ENCODE assay signal across 20 cellular contexts in the genomic region with DNA sequence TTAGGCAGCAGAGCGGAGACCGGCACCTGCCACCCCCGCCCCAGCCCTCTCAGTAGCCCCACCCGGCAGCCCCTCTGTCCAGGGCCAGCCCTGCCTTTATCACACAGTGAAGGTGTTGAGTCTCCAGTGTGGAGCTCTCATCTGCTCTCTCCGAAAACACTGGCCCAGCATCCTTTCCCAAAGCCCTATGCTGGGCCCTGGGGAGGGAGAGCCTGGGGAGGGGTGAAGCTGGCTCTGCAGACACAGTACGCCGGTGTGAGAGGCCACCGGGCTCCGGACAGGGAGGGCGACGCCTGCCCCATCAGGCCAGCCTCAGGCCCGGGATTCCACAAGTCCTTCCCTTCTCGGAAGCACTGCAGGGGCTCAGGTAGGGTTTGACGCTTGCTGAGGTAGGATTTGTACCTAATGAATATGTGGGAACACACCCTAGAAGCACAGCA.
DNase-seq lines count a peak whose midpoint lies in the region; ATAC-seq and TF ChIP-seq lines count a peak whose summit lies in the region.
"Had no signal": no experiment of that assay in that cellular context is flagged by ENCODE, and none has a peak within 500 bp of the region (broad histone marks: within the 10 kb centered on the region; RNA-seq: fewer than 3 reads in every experiment).

No MANE protein-coding gene starts in this region.

- DNase-seq in GM13976 (ENCODE audit: low spot score) (peak; percentile 18), H7 (peak; percentile 57), left kidney (ENCODE audit: low read depth, low spot score) (peak; percentile 18), osteocyte (ENCODE audit: extremely low spot score, unreplicated experiment) (peak; percentile 83), endothelial cell (ENCODE audit: low spot score) (no peak)
- no peak for DNase-seq in activated CD8-positive, alpha-beta T cell treated with anti-CD3 and anti-CD28 coated beads, Interleukin-2, amount 10 ng/mL, durations not matched to agents 7 days and 5 days
- DNase-seq: ACHN; BE2C; C1 segment of cervical spinal cord; CD4-positive, CD25-positive, alpha-beta regulatory T cell; CD8-positive, alpha-beta memory T cell; COR-L47; DMS 273 treated with DMSO at 0.1 percent for 48 hours; DMS53; DND-41; EL; H9 had no signal

- no peak overlapping the region for H3K4me3 ChIP-seq in H7 (ENCODE audit: insufficient read depth, low read depth, low read length)
- H3K4me3 ChIP-seq: GM23338 had no signal

- no peaks in the 10 kb centered on the region for H3K36me3 ChIP-seq in H7 (replicated peaks; ENCODE audit: control insufficient read depth, insufficient read depth, low read length)
- H3K36me3 ChIP-seq: BE2C had no signal

- no peaks in the 10 kb centered on the region for H3K27me3 ChIP-seq in H7 (ENCODE audit: control insufficient read depth, insufficient read depth, low read length)
- H3K27me3 ChIP-seq: BE2C had no signal

- in situ Hi-C loops in GM13976 (cut with MboI; ENCODE audit: low sequenced_read_pairs, unreplicated experiment): no loop called here

- TF ChIP-seq CTCF in GM13976 (IDR thresholded peaks at IDR 0.05; ENCODE audit: borderline replicate concordance, control extremely low read depth, extremely low read depth, insufficient read depth, missing control alignments): no peak
- TF ChIP-seq CTCF in osteocyte (IDR thresholded peaks at IDR 0.05): no peak
- no peak for TF ChIP-seq CTCF in endothelial cell (IDR thresholded peaks at IDR 0.05; ENCODE audit: unreplicated experiment)

- CTCF ChIA-PET in activated CD8-positive, alpha-beta T cell treated with anti-CD3 and anti-CD28 coated beads, Interleukin-2, amount 10 ng/mL, durations not matched to agents 7 days and 5 days (lab: Charles Lee): no interaction called here

- H3K9me3 Mint-ChIP-seq in osteocyte (ENCODE audit: unreplicated experiment): no peaks in the 10 kb centered on the region
- no peaks in the 10 kb centered on the region for H3K9me3 Mint-ChIP-seq in endothelial cell (ENCODE audit: unreplicated experiment)
- no peaks in the 10 kb centered on the region for H3K9me3 Mint-ChIP-seq in activated CD8-positive, alpha-beta T cell treated with anti-CD3 and anti-CD28 coated beads, Interleukin-2, amount 10 ng/mL, durations not matched to agents 7 days and 5 days (ENCODE audit: insufficient read depth)
- H3K9me3 Mint-ChIP-seq: H9 had no signal

- H3K4me1 Mint-ChIP-seq in osteocyte (ENCODE audit: unreplicated experiment) (no peaks in the 10 kb centered on the region), endothelial cell (ENCODE audit: unreplicated experiment) (no peaks in the 10 kb centered on the region)
- H3K4me1 Mint-ChIP-seq in activated CD8-positive, alpha-beta T cell treated with anti-CD3 and anti-CD28 coated beads, Interleukin-2, amount 10 ng/mL, durations not matched to agents 7 days and 5 days (ENCODE audit: low read depth): no peaks in the 10 kb centered on the region
- H3K4me1 Mint-ChIP-seq: CD4-positive, CD25-positive, alpha-beta regulatory T cell; CD8-positive, alpha-beta memory T cell; IgD-negative memory B cell had no signal

- no peak overlapping the region for H3K27ac Mint-ChIP-seq in osteocyte (ENCODE audit: unreplicated experiment)
- H3K27ac Mint-ChIP-seq in endothelial cell (ENCODE audit: unreplicated experiment): no peak overlapping the region
- no peak overlapping the region for H3K27ac Mint-ChIP-seq in activated CD8-positive, alpha-beta T cell treated with anti-CD3 and anti-CD28 coated beads, Interleukin-2, amount 10 ng/mL, durations not matched to agents 7 days and 5 days
- H3K27ac Mint-ChIP-seq: CD4-positive, CD25-positive, alpha-beta regulatory T cell; CD8-positive, alpha-beta memory T cell; GM23338; IgD-negative memory B cell had no signal

- H3K27me3 Mint-ChIP-seq in osteocyte (ENCODE audit: unreplicated experiment) (no peaks in the 10 kb centered on the region), endothelial cell (ENCODE audit: unreplicated experiment) (peaks cover 5% of the 10 kb centered on the region)
- peaks cover 5% of the 10 kb centered on the region for H3K27me3 Mint-ChIP-seq in activated CD8-positive, alpha-beta T cell treated with anti-CD3 and anti-CD28 coated beads, Interleukin-2, amount 10 ng/mL, durations not matched to agents 7 days and 5 days (ENCODE audit: low read depth)

- no peak for ATAC-seq in activated CD8-positive, alpha-beta T cell treated with anti-CD3 and anti-CD28 coated beads, Interleukin-2, amount 10 ng/mL, durations not matched to agents 7 days and 5 days
- no peak for ATAC-seq in GM18870 (IDR thresholded peaks at IDR 0.05; ENCODE audit: unreplicated experiment)

- H3K4me3 Mint-ChIP-seq in osteocyte (ENCODE audit: unreplicated experiment): no peak overlapping the region
- no peak overlapping the region for H3K4me3 Mint-ChIP-seq in endothelial cell (ENCODE audit: unreplicated experiment)
- H3K4me3 Mint-ChIP-seq in activated CD8-positive, alpha-beta T cell treated with anti-CD3 and anti-CD28 coated beads, Interleukin-2, amount 10 ng/mL, durations not matched to agents 7 days and 5 days: no peak overlapping the region
- H3K4me3 Mint-ChIP-seq: CD4-positive, CD25-positive, alpha-beta regulatory T cell; GM23338; H9 had no signal

- H3K36me3 Mint-ChIP-seq in osteocyte (ENCODE audit: unreplicated experiment): no peaks in the 10 kb centered on the region
- H3K36me3 Mint-ChIP-seq in endothelial cell (ENCODE audit: low read depth, unreplicated experiment): no peaks in the 10 kb centered on the region
- H3K36me3 Mint-ChIP-seq in activated CD8-positive, alpha-beta T cell treated with anti-CD3 and anti-CD28 coated beads, Interleukin-2, amount 10 ng/mL, durations not matched to agents 7 days and 5 days (ENCODE audit: low read depth): no peaks in the 10 kb centered on the region
- H3K36me3 Mint-ChIP-seq: IgD-negative memory B cell had no signal

- POLR2A ChIA-PET in activated CD8-positive, alpha-beta T cell treated with anti-CD3 and anti-CD28 coated beads, Interleukin-2, amount 10 ng/mL, durations not matched to agents 7 days and 5 days (lab: Charles Lee): no interaction called here

Comparison
In these comparisons a context has a peak if more than half of its experiments do, and no peak if none do; other contexts are left out.
1. DNase-seq: peak in GM13976 (single experiment), H7 (single experiment), left kidney (single experiment) and osteocyte (single experiment); none in endothelial cell (single experiment) and activated CD8-positive, alpha-beta T cell treated with anti-CD3 and anti-CD28 coated beads, Interleukin-2, amount 10 ng/mL, durations not matched to agents 7 days and 5 days (single experiment).